In genomic region chr11:13776134-13776815, GRCh38 we compare ENCODE assay signal across 11 cellular contexts.
DNase-seq lines count a peak whose midpoint lies in the region; ATAC-seq and TF ChIP-seq lines count a peak whose summit lies in the region.
"Had no signal": no experiment of that assay in that cellular context is flagged by ENCODE, and none has a peak within 500 bp of the region (broad histone marks: within the 10 kb centered on the region; RNA-seq: fewer than 3 reads in every experiment).

No MANE protein-coding gene starts in this region.

- H3K36me3 Mint-ChIP-seq in endothelial cell (ENCODE audit: low read depth, unreplicated experiment), result no peaks in the 10 kb centered on the region
- H3K36me3 Mint-ChIP-seq: IgD-negative memory B cell had no signal

- peaks cover 6% of the 10 kb centered on the region for H3K4me1 Mint-ChIP-seq in endothelial cell (ENCODE audit: unreplicated experiment)

- H3K4me1 ChIP-seq in SJCRH30, result no peaks in the 10 kb centered on the region
- H3K4me1 ChIP-seq: colonic mucosa, pancreas had no signal

- no peak overlapping the region for H3K4me3 Mint-ChIP-seq in endothelial cell (ENCODE audit: unreplicated experiment)
- H3K4me3 Mint-ChIP-seq: IgD-negative memory B cell had no signal

- no peaks in the 10 kb centered on the region for H3K27me3 Mint-ChIP-seq in endothelial cell (ENCODE audit: unreplicated experiment)

- H3K27me3 ChIP-seq in SJCRH30, result 0 out of 2 replicates have a peak, but pooled peaks cover 3% of the 10 kb centered on the region
- H3K27me3 ChIP-seq: colonic mucosa, pancreas had no signal

- no peaks in the 10 kb centered on the region for H3K36me3 ChIP-seq in SJCRH30
- H3K36me3 ChIP-seq: colonic mucosa, pancreas had no signal

- no peaks in the 10 kb centered on the region for H3K9me3 ChIP-seq in SJCRH30 (replicated peaks)
- H3K9me3 ChIP-seq: colonic mucosa, pancreas had no signal

- peak overlapping the region; percentile 20 for H3K27ac Mint-ChIP-seq in endothelial cell (ENCODE audit: unreplicated experiment)
- H3K27ac Mint-ChIP-seq: IgD-negative memory B cell had no signal

- H3K27ac ChIP-seq in SJCRH30, result no peak overlapping the region
- H3K27ac ChIP-seq: colonic mucosa, pancreas had no signal

- TF ChIP-seq CTCF in endothelial cell (IDR thresholded peaks at IDR 0.05; ENCODE audit: unreplicated experiment), result no peak

- DNase-seq in stimulated activated CD4-positive, alpha-beta T cell treated with anti-CD3 and anti-CD28 coated beads, Interleukin-4, amount 100 ng/mL, for 1 hour, result peak; percentile 6
- no peak for DNase-seq in stimulated activated CD4-positive, alpha-beta T cell treated with anti-CD3 and anti-CD28 coated beads, Interleukin-2, amount 100 ng/mL, for 48 hours
- peak; percentile 19 to 62 for DNase-seq in SJCRH30
- peak; percentile 24 for DNase-seq in endothelial cell (ENCODE audit: low spot score)
- no peak for DNase-seq in GM19240 (ENCODE audit: insufficient read length, low spot score)
- no peak for DNase-seq in AG08396 (ENCODE audit: low spot score)
- DNase-seq: pancreas had no signal

- no peaks in the 10 kb centered on the region for H3K9me3 Mint-ChIP-seq in endothelial cell (ENCODE audit: unreplicated experiment)
- H3K9me3 Mint-ChIP-seq: IgD-negative memory B cell had no signal

- ATAC-seq in HG03571 (IDR thresholded peaks at IDR 0.05; ENCODE audit: unreplicated experiment) (no peak), HG02885 (IDR thresholded peaks at IDR 0.05; ENCODE audit: poor library complexity, unreplicated experiment) (no peak)
- ATAC-seq: pancreas had no signal

- H3K4me3 ChIP-seq in SJCRH30, result no peak overlapping the region
- H3K4me3 ChIP-seq: colonic mucosa, pancreas had no signal

Comparison
In these comparisons a context has a peak if more than half of its experiments do, and no peak if none do; other contexts are left out.
1. DNase-seq: peak in stimulated activated CD4-positive, alpha-beta T cell treated with anti-CD3 and anti-CD28 coated beads, Interleukin-4, amount 100 ng/mL, for 1 hour (single experiment), SJCRH30 (2 of 2) and endothelial cell (single experiment); none in stimulated activated CD4-positive, alpha-beta T cell treated with anti-CD3 and anti-CD28 coated beads, Interleukin-2, amount 100 ng/mL, for 48 hours (0 of 2), GM19240 (single experiment) and AG08396 (single experiment).